Comparison of ENCODE assay signal across 23 cellular contexts in the genomic region with DNA sequence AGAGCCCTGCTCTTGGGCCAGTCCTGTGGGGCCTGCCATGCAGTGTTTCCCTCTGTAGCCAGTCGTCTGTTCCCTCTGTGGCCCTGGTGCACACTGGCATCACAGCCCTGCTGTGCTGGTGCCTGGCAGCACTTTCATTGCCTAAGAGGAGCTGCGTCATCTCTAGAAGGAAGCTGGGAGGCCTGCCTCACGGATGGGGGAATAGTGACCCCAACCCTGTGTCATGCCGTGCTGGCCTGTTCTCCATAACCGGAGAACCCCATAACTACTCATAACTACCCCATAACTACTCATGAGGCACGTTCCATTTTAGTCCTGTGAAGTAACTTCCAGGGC. TPM values are rescaled to one million over a fixed set of nuclear protein-coding genes. Genes with fewer than 3 reads are reported as not detected.
"Had no signal": no experiment of that assay in that cellular context is flagged by ENCODE, and none has a peak within 500 bp of the region (broad histone marks: within the 10 kb centered on the region; RNA-seq: fewer than 3 reads in every experiment).

No MANE protein-coding gene starts in this region.

- H3K36me3 Mint-ChIP-seq: naive B cell had no signal

- ATAC-seq: foreskin keratinocyte, left cardiac atrium, left ventricle myocardium superior had no signal

- H3K27ac Mint-ChIP-seq: nephron progenitor cell; stimulated activated naive CD8-positive, alpha-beta T cell treated with anti-CD3 and anti-CD28 coated beads, Interleukin-15, Interleukin-2, amounts not matched to agents 100 ng/mL and 50 ng/mL, for 24 hours had no signal

- H3K4me3 ChIP-seq: coronary artery, lung, right atrium auricular region, testis, tibial nerve, upper lobe of right lung, vagina had no signal

- H3K27ac ChIP-seq: coronary artery, foreskin keratinocyte, right atrium auricular region, testis, tibial nerve, upper lobe of right lung, vagina had no signal

- H3K27me3 ChIP-seq: foreskin keratinocyte, right atrium auricular region, testis, tibial nerve, upper lobe of right lung, vagina had no signal

- H3K9me3 Mint-ChIP-seq: endodermal cell; naive B cell; nephron progenitor cell; stimulated activated naive CD8-positive, alpha-beta T cell treated with anti-CD3 and anti-CD28 coated beads, Interleukin-15, Interleukin-2, amounts not matched to agents 100 ng/mL and 50 ng/mL, for 24 hours had no signal

- H3K27me3 Mint-ChIP-seq: naive B cell; stimulated activated naive CD8-positive, alpha-beta T cell treated with anti-CD3 and anti-CD28 coated beads, Interleukin-15, Interleukin-2, amounts not matched to agents 100 ng/mL and 50 ng/mL, for 24 hours had no signal

- H3K4me3 Mint-ChIP-seq: endodermal cell; naive B cell; nephron progenitor cell; stimulated activated naive CD8-positive, alpha-beta T cell treated with anti-CD3 and anti-CD28 coated beads, Interleukin-15, Interleukin-2, amounts not matched to agents 100 ng/mL and 50 ng/mL, for 24 hours had no signal

- DNase-seq: effector CD4-positive, alpha-beta T cell; endodermal cell; erythroblast; foreskin keratinocyte; kidney; left cardiac atrium; left ventricle myocardium superior; mesenchymal stem cell; naive B cell; nephron progenitor cell; small intestine; stimulated activated CD4-positive, alpha-beta T cell treated with anti-CD3 and anti-CD28 coated beads, Interleukin-2, amount 100 ng/mL, for 48 hours; testis; upper lobe of right lung had no signal

- H3K36me3 ChIP-seq: right atrium auricular region, upper lobe of right lung, vagina had no signal

- H3K4me1 ChIP-seq: foreskin keratinocyte, right atrium auricular region had no signal

- H3K9me3 ChIP-seq: right atrium auricular region, testis, tibial nerve, upper lobe of right lung, vagina had no signal

RNA-seq across cellular contexts. Expression of a gene that starts 17.5 kb away (rescaled TPM):
- total RNA-seq: endothelial cell of umbilical vein, foreskin keratinocyte, left cardiac atrium, left ventricle myocardium superior, osteocyte, right atrium auricular region, subcutaneous adipose tissue, upper lobe of right lung, vagina had no signal
- polyA plus RNA-seq: endothelial cell of umbilical vein had no signal
